ENCODE assay signal across 20 cellular contexts in genomic region chr5:74483001-74483400, GRCh38.
DNase-seq lines count a peak whose midpoint lies in the region; ATAC-seq and TF ChIP-seq lines count a peak whose summit lies in the region.
"Had no signal": no experiment of that assay in that cellular context is flagged by ENCODE, and none has a peak within 500 bp of the region (broad histone marks: within the 10 kb centered on the region; RNA-seq: fewer than 3 reads in every experiment).

No MANE protein-coding gene starts in this region.

- no peak for ATAC-seq in activated CD8-positive, alpha-beta T cell treated with anti-CD3 and anti-CD28 coated beads for 36 hours
- no peak for ATAC-seq in activated T-cell treated with anti-CD3 and anti-CD28 coated beads, Interleukin-2, amount 50 U/mL, for 4 hours
- ATAC-seq: CD8-positive, alpha-beta T cell had no signal

- TF ChIP-seq RAD21 in neural cell (conservative IDR thresholded peaks at IDR 0.05): no peak

- H3K27me3 ChIP-seq in BE2C (no peaks in the 10 kb centered on the region), neural cell (ENCODE audit: insufficient read depth, low read depth, low read length) (no peaks in the 10 kb centered on the region), Peyer's patch (no peaks in the 10 kb centered on the region)

- no peak for TF ChIP-seq EP300 in neural cell (conservative IDR thresholded peaks at IDR 0.05; ENCODE audit: poor library complexity, severe bottlenecking)

- intact Hi-C loops in activated CD8-positive, alpha-beta T cell treated with anti-CD3 and anti-CD28 coated beads for 36 hours (cut with micrococcal nuclease): no loop called here

- no peaks in the 10 kb centered on the region for H3K9me3 Mint-ChIP-seq in glutamatergic neuron (ENCODE audit: unreplicated experiment)
- no peaks in the 10 kb centered on the region for H3K9me3 Mint-ChIP-seq in activated CD8-positive, alpha-beta T cell treated with anti-CD3 and anti-CD28 coated beads for 36 hours
- no peaks in the 10 kb centered on the region for H3K9me3 Mint-ChIP-seq in activated T-cell treated with anti-CD3 and anti-CD28 coated beads, Interleukin-2, amount 50 U/mL, for 4 hours
- H3K9me3 Mint-ChIP-seq: CD8-positive, alpha-beta T cell; HFFc6 had no signal

- peak overlapping the region; percentile 30 for H3K9ac ChIP-seq in neural cell (ENCODE audit: low read length)

- H3K4me2 ChIP-seq in neural cell (ENCODE audit: low read length): no peak overlapping the region

- H3K9me2 ChIP-seq in neural cell (ENCODE audit: insufficient read depth, low read length): no peaks in the 10 kb centered on the region

- peak; percentile 47 for DNase-seq in BE2C
- DNase-seq in NCI-H2227 treated with DMSO at 0.1 percent for 48 hours (lab: John Stamatoyannopoulos, UW): peak; percentile 1
- no peak for DNase-seq in glutamatergic neuron
- no peak for DNase-seq in Peyer's patch
- no peak for DNase-seq in activated CD8-positive, alpha-beta T cell treated with anti-CD3 and anti-CD28 coated beads for 36 hours
- no peak for DNase-seq in activated T-cell treated with anti-CD3 and anti-CD28 coated beads, Interleukin-2, amount 50 U/mL, for 4 hours
- DNase-seq in NCI-H1436 treated with DMSO at 0.1 percent for 48 hours (lab: John Stamatoyannopoulos, UW): no peak
- DNase-seq: 8988T; C1 segment of cervical spinal cord; CD8-positive, alpha-beta T cell; DND-41; HFFc6; Kasumi-1; NCI-H1417 treated with DMSO at 0.1 percent for 48 hours; NCI-H187 treated with DMSO at 0.1 percent for 48 hours; NCI-H524 treated with DMSO at 0.1 percent for 48 hours; NCI-H82; OCI-M1; SHP77 had no signal

- H2AFZ ChIP-seq in neural cell (ENCODE audit: low read depth, low read length): no peak overlapping the region

- H3K27ac ChIP-seq in neural cell (ENCODE audit: low read length): peak overlapping the region; percentile 52
- H3K27ac ChIP-seq in Peyer's patch: no peak overlapping the region

- H3K36me3 ChIP-seq in BE2C (no peaks in the 10 kb centered on the region), neural cell (ENCODE audit: insufficient read depth, low read length) (no peaks in the 10 kb centered on the region), Peyer's patch (no peaks in the 10 kb centered on the region)

- H3F3A ChIP-seq in neural cell (ENCODE audit: insufficient read depth, low read length, poor library complexity, severe bottlenecking): no peaks in the 10 kb centered on the region

- H3K4me1 Mint-ChIP-seq in glutamatergic neuron (ENCODE audit: low read depth, unreplicated experiment): peaks cover 25% of the 10 kb centered on the region
- H3K4me1 Mint-ChIP-seq in activated CD8-positive, alpha-beta T cell treated with anti-CD3 and anti-CD28 coated beads for 36 hours (ENCODE audit: low read depth): no peaks in the 10 kb centered on the region
- no peaks in the 10 kb centered on the region for H3K4me1 Mint-ChIP-seq in activated T-cell treated with anti-CD3 and anti-CD28 coated beads, Interleukin-2, amount 50 U/mL, for 4 hours (ENCODE audit: low read depth)

- H4K20me1 ChIP-seq in neural cell (ENCODE audit: insufficient read depth): no peaks in the 10 kb centered on the region

- H3K9me3 ChIP-seq in BE2C: no peaks in the 10 kb centered on the region
- H3K9me3 ChIP-seq in neural cell (ENCODE audit: low read length): no peaks in the 10 kb centered on the region
- H3K9me3 ChIP-seq in Peyer's patch: no peaks in the 10 kb centered on the region

- POLR2A ChIA-PET in activated CD8-positive, alpha-beta T cell treated with anti-CD3 and anti-CD28 coated beads for 36 hours (lab: Charles Lee): no interaction called here

- peak overlapping the region; percentile 59 for H3K27ac Mint-ChIP-seq in glutamatergic neuron (ENCODE audit: unreplicated experiment)
- H3K27ac Mint-ChIP-seq in activated CD8-positive, alpha-beta T cell treated with anti-CD3 and anti-CD28 coated beads for 36 hours: no peak overlapping the region
- H3K27ac Mint-ChIP-seq: CD8-positive, alpha-beta T cell; HFFc6 had no signal

- CTCF ChIA-PET in activated CD8-positive, alpha-beta T cell treated with anti-CD3 and anti-CD28 coated beads for 36 hours (lab: Charles Lee): no interaction called here

- H3K27me3 Mint-ChIP-seq in glutamatergic neuron (ENCODE audit: unreplicated experiment): no peaks in the 10 kb centered on the region
- H3K27me3 Mint-ChIP-seq in activated CD8-positive, alpha-beta T cell treated with anti-CD3 and anti-CD28 coated beads for 36 hours: no peaks in the 10 kb centered on the region
- no peaks in the 10 kb centered on the region for H3K27me3 Mint-ChIP-seq in activated T-cell treated with anti-CD3 and anti-CD28 coated beads, Interleukin-2, amount 50 U/mL, for 4 hours (ENCODE audit: low read depth)

- no peak overlapping the region for H3K4me3 Mint-ChIP-seq in glutamatergic neuron (ENCODE audit: unreplicated experiment)
- no peak overlapping the region for H3K4me3 Mint-ChIP-seq in activated CD8-positive, alpha-beta T cell treated with anti-CD3 and anti-CD28 coated beads for 36 hours
- no peak overlapping the region for H3K4me3 Mint-ChIP-seq in activated T-cell treated with anti-CD3 and anti-CD28 coated beads, Interleukin-2, amount 50 U/mL, for 4 hours
- H3K4me3 Mint-ChIP-seq: CD8-positive, alpha-beta T cell; HFFc6 had no signal

- no peaks in the 10 kb centered on the region for H3K36me3 Mint-ChIP-seq in glutamatergic neuron (ENCODE audit: unreplicated experiment)
- H3K36me3 Mint-ChIP-seq in activated CD8-positive, alpha-beta T cell treated with anti-CD3 and anti-CD28 coated beads for 36 hours (ENCODE audit: low read depth): no peaks in the 10 kb centered on the region
- no peaks in the 10 kb centered on the region for H3K36me3 Mint-ChIP-seq in activated T-cell treated with anti-CD3 and anti-CD28 coated beads, Interleukin-2, amount 50 U/mL, for 4 hours (ENCODE audit: insufficient read depth)
- H3K36me3 Mint-ChIP-seq: CD8-positive, alpha-beta T cell had no signal

- no peak for TF ChIP-seq POLR2A in Peyer's patch (IDR thresholded peaks at IDR 0.05)

- H3K79me2 ChIP-seq in neural cell (replicated peaks; ENCODE audit: insufficient read depth, low read length): no peaks in the 10 kb centered on the region

- TF ChIP-seq CTCF in BE2C (IDR thresholded peaks at IDR 0.05; ENCODE audit: low read depth, low read length) (no peak), glutamatergic neuron (IDR thresholded peaks at IDR 0.05; ENCODE audit: partially characterized antibody, unreplicated experiment) (no peak), neural cell (IDR thresholded peaks at IDR 0.05; ENCODE audit: poor library complexity, severe bottlenecking) (no peak), Peyer's patch (IDR thresholded peaks at IDR 0.05) (no peak)
- TF ChIP-seq CTCF in activated CD8-positive, alpha-beta T cell treated with anti-CD3 and anti-CD28 coated beads for 36 hours (IDR thresholded peaks at IDR 0.05): no peak

- peaks cover 26% of the 10 kb centered on the region for H3K4me1 ChIP-seq in BE2C
- no peaks in the 10 kb centered on the region for H3K4me1 ChIP-seq in Peyer's patch

- peak overlapping the region; percentile 25 for H3K4me3 ChIP-seq in BE2C (ENCODE audit: low read depth, low read length)
- H3K4me3 ChIP-seq in neural cell (ENCODE audit: low read length): no peak overlapping the region
- H3K4me3 ChIP-seq in Peyer's patch: no peak overlapping the region

TF ChIP-seq in neural cell, 6 proteins besides CTCF, POLR2A, EP300 and RAD21:
- TF ChIP-seq TAF1 (IDR thresholded peaks at IDR 0.05; ENCODE audit: low read depth): no peak
- TF ChIP-seq POLR2AphosphoS5 (IDR thresholded peaks at IDR 0.05): peak; percentile 51

Comparison
In these comparisons a context has a peak if more than half of its experiments do, and no peak if none do; other contexts are left out.
1. DNase-seq: peak in BE2C (single experiment) and NCI-H2227 treated with DMSO at 0.1 percent for 48 hours (single experiment); none in glutamatergic neuron (single experiment), Peyer's patch (0 of 3), activated CD8-positive, alpha-beta T cell treated with anti-CD3 and anti-CD28 coated beads for 36 hours (single experiment), activated T-cell treated with anti-CD3 and anti-CD28 coated beads, Interleukin-2, amount 50 U/mL, for 4 hours (single experiment) and NCI-H1436 treated with DMSO at 0.1 percent for 48 hours (single experiment).